Comparison of ENCODE assay signal across 34 cellular contexts in genomic region chr10:10883737-10884136, GRCh38.
DNase-seq lines count a peak whose midpoint lies in the region; FAIRE-seq and TF ChIP-seq lines count a peak whose summit lies in the region.
"Had no signal": no experiment of that assay in that cellular context is flagged by ENCODE, and none has a peak within 500 bp of the region (broad histone marks: within the 10 kb centered on the region; RNA-seq: fewer than 3 reads in every experiment).

No MANE protein-coding gene starts in this region.

- DNase-seq in bronchial epithelial cell (ENCODE audit: low read depth), result no peak
- DNase-seq in glutamatergic neuron, result no peak
- DNase-seq in NCI-H226, result no peak
- DNase-seq in COR-L47 (lab: John Stamatoyannopoulos, UW), result no peak
- DNase-seq in stimulated activated naive CD4-positive, alpha-beta T cell (lab: John Stamatoyannopoulos, UW), result no peak
- DNase-seq: 8988T; ACHN; AML-193; BE2C; C1 segment of cervical spinal cord; Caco-2; Calu3; CD4-positive, alpha-beta memory T cell; CD4-positive, alpha-beta T cell; CD4-positive, CD25-positive, alpha-beta regulatory T cell; CD8-positive, alpha-beta memory T cell; CD8-positive, alpha-beta T cell; DMS 273 treated with DMSO at 0.1 percent for 48 hours; DMS153; DMS53; DMS79; DMS79 treated with DMSO at 0.1 percent for 48 hours; DND-41; EL had no signal

- FAIRE-seq in bronchial epithelial cell (lab: Jason Lieb, UNC), result peak; percentile 23
- FAIRE-seq: A204.1, A549, D721Med had no signal

- CTCF ChIA-PET in HEK293 (lab: Yijun Ruan, JAX), result interaction anchor here (0.7 kb wide), 1 partner anchor 77 kb away, joined by 3 read pairs; no protein-coding TSS in a partner anchor

- H3K27me3 ChIP-seq in bronchial epithelial cell (ENCODE audit: control insufficient read depth, insufficient read depth, low read length), result no peaks in the 10 kb centered on the region
- H3K27me3 ChIP-seq: BE2C; BLaER1; BLaER1 treated with 17β-estradiol and CSF1 and Interleukin-3, amounts not matched to agents 10 nM and 100 nM had no signal

- H3K9me3 ChIP-seq in HEK293 (ENCODE audit: control insufficient read depth, insufficient read depth, low read depth, low read length), result no peaks in the 10 kb centered on the region
- H3K9me3 ChIP-seq: A549, BE2C had no signal

- H3K4me3 Mint-ChIP-seq in glutamatergic neuron (ENCODE audit: unreplicated experiment), result no peak overlapping the region
- H3K4me3 Mint-ChIP-seq: B cell; CD14-positive monocyte; CD4-positive, alpha-beta memory T cell; CD4-positive, alpha-beta T cell; CD4-positive, CD25-positive, alpha-beta regulatory T cell; CD8-positive, alpha-beta memory T cell; CD8-positive, alpha-beta T cell had no signal

- peaks cover 2% of the 10 kb centered on the region for H3K4me1 Mint-ChIP-seq in glutamatergic neuron (ENCODE audit: low read depth, unreplicated experiment)
- H3K4me1 Mint-ChIP-seq: B cell; CD4-positive, CD25-positive, alpha-beta regulatory T cell; CD8-positive, alpha-beta memory T cell had no signal

- peaks cover 5% of the 10 kb centered on the region for H3K36me3 Mint-ChIP-seq in glutamatergic neuron (ENCODE audit: unreplicated experiment)
- H3K36me3 Mint-ChIP-seq: CD14-positive monocyte; CD4-positive, alpha-beta memory T cell; CD4-positive, CD25-positive, alpha-beta regulatory T cell; CD8-positive, alpha-beta T cell had no signal

- POLR2A ChIA-PET in HEK293 (lab: Yijun Ruan, JAX), result no interaction called here

- H3K36me3 ChIP-seq in HEK293 (ENCODE audit: control insufficient read depth in 2 of 2, insufficient read depth in 1 of 2, low read length in 2 of 2) (no peaks in the 10 kb centered on the region), bronchial epithelial cell (ENCODE audit: control insufficient read depth, insufficient read depth, low read length) (no peaks in the 10 kb centered on the region)
- H3K36me3 ChIP-seq: BE2C; BLaER1; BLaER1 treated with 17β-estradiol and CSF1 and Interleukin-3, amounts not matched to agents 10 nM and 100 nM had no signal

- H3K4me1 ChIP-seq in HEK293 (ENCODE audit: control insufficient read depth, insufficient read depth, low read length), result 0 out of 2 replicates have a peak, but pooled peaks cover 4% of the 10 kb centered on the region
- H3K4me1 ChIP-seq: A549, BE2C, Caco-2 had no signal

- no peak for TF ChIP-seq CTCF in HEK293 (tag by site-specific recombination; IDR thresholded peaks at IDR 0.05)
- TF ChIP-seq CTCF in bronchial epithelial cell (IDR thresholded peaks at IDR 0.05; ENCODE audit: insufficient read depth, low read length, severe bottlenecking), result no peak
- no peak for TF ChIP-seq CTCF in glutamatergic neuron (IDR thresholded peaks at IDR 0.05; ENCODE audit: partially characterized antibody, unreplicated experiment)

- no peaks in the 10 kb centered on the region for H3K27me3 Mint-ChIP-seq in glutamatergic neuron (ENCODE audit: unreplicated experiment)

- peak overlapping the region; percentile 40 for H3K27ac Mint-ChIP-seq in glutamatergic neuron (ENCODE audit: unreplicated experiment)
- H3K27ac Mint-ChIP-seq: B cell; CD14-positive monocyte; CD4-positive, alpha-beta memory T cell; CD4-positive, alpha-beta T cell; CD4-positive, CD25-positive, alpha-beta regulatory T cell; CD8-positive, alpha-beta memory T cell; CD8-positive, alpha-beta T cell had no signal

- H3K27ac ChIP-seq in HEK293 (ENCODE audit: extremely low read depth, low read depth, low read length), result no peak overlapping the region
- H3K27ac ChIP-seq: 22Rv1; A549; BLaER1; BLaER1 treated with 17β-estradiol and CSF1 and Interleukin-3, amounts not matched to agents 10 nM and 100 nM; C4-2B had no signal

- no peak overlapping the region for H3K4me3 ChIP-seq in HEK293 (ENCODE audit: low read depth, low read length)
- H3K4me3 ChIP-seq in bronchial epithelial cell (ENCODE audit: low read depth, low read length), result no peak overlapping the region
- H3K4me3 ChIP-seq: A549; BLaER1; BLaER1 treated with 17β-estradiol and CSF1 and Interleukin-3, amounts not matched to agents 10 nM and 100 nM had no signal

- H3K9me3 Mint-ChIP-seq in glutamatergic neuron (ENCODE audit: unreplicated experiment), result peaks cover 3% of the 10 kb centered on the region

TF ChIP-seq in HEK293, 187 proteins besides CTCF, POLR2A, EP300 and RAD21:
- TF ChIP-seq, protein P1, sequence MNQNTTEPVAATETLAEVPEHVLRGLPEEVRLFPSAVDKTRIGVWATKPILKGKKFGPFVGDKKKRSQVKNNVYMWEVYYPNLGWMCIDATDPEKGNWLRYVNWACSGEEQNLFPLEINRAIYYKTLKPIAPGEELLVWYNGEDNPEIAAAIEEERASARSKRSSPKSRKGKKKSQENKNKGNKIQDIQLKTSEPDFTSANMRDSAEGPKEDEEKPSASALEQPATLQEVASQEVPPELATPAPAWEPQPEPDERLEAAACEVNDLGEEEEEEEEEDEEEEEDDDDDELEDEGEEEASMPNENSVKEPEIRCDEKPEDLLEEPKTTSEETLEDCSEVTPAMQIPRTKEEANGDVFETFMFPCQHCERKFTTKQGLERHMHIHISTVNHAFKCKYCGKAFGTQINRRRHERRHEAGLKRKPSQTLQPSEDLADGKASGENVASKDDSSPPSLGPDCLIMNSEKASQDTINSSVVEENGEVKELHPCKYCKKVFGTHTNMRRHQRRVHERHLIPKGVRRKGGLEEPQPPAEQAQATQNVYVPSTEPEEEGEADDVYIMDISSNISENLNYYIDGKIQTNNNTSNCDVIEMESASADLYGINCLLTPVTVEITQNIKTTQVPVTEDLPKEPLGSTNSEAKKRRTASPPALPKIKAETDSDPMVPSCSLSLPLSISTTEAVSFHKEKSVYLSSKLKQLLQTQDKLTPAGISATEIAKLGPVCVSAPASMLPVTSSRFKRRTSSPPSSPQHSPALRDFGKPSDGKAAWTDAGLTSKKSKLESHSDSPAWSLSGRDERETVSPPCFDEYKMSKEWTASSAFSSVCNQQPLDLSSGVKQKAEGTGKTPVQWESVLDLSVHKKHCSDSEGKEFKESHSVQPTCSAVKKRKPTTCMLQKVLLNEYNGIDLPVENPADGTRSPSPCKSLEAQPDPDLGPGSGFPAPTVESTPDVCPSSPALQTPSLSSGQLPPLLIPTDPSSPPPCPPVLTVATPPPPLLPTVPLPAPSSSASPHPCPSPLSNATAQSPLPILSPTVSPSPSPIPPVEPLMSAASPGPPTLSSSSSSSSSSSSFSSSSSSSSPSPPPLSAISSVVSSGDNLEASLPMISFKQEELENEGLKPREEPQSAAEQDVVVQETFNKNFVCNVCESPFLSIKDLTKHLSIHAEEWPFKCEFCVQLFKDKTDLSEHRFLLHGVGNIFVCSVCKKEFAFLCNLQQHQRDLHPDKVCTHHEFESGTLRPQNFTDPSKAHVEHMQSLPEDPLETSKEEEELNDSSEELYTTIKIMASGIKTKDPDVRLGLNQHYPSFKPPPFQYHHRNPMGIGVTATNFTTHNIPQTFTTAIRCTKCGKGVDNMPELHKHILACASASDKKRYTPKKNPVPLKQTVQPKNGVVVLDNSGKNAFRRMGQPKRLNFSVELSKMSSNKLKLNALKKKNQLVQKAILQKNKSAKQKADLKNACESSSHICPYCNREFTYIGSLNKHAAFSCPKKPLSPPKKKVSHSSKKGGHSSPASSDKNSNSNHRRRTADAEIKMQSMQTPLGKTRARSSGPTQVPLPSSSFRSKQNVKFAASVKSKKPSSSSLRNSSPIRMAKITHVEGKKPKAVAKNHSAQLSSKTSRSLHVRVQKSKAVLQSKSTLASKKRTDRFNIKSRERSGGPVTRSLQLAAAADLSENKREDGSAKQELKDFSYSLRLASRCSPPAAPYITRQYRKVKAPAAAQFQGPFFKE (tag by site-specific recombination; IDR thresholded peaks at IDR 0.05; ENCODE audit: borderline replicate concordance), result no peak
- TF ChIP-seq, protein P2, sequence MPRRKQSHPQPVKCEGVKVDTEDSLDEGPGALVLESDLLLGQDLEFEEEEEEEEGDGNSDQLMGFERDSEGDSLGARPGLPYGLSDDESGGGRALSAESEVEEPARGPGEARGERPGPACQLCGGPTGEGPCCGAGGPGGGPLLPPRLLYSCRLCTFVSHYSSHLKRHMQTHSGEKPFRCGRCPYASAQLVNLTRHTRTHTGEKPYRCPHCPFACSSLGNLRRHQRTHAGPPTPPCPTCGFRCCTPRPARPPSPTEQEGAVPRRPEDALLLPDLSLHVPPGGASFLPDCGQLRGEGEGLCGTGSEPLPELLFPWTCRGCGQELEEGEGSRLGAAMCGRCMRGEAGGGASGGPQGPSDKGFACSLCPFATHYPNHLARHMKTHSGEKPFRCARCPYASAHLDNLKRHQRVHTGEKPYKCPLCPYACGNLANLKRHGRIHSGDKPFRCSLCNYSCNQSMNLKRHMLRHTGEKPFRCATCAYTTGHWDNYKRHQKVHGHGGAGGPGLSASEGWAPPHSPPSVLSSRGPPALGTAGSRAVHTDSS (tag by site-specific recombination; IDR thresholded peaks at IDR 0.05), result peak; percentile 88
- TF ChIP-seq EGR2 (tag by site-specific recombination; IDR thresholded peaks at IDR 0.05; ENCODE audit: low read depth) (peak; percentile 67), MEIS1 (CRISPR knock-in tag; IDR thresholded peaks at IDR 0.05; ENCODE audit: borderline replicate concordance) (no peak), GLI2 (tag by site-specific recombination; IDR thresholded peaks at IDR 0.05; ENCODE audit: borderline replicate concordance, low read depth) (no peak)
